In genomic region chr3:124383846-124384483, GRCh38 we compare ENCODE assay signal across 17 cellular contexts.
"Had no signal": no experiment of that assay in that cellular context is flagged by ENCODE, and none has a peak within 500 bp of the region (broad histone marks: within the 10 kb centered on the region; RNA-seq: fewer than 3 reads in every experiment).

No MANE protein-coding gene starts in this region.

- H3K27ac ChIP-seq: esophagus muscularis mucosa, left lung, neural progenitor cell, parathyroid adenoma had no signal

- FAIRE-seq: islet of Langerhans had no signal

- H3K36me3 ChIP-seq: esophagus muscularis mucosa, left lung, neural progenitor cell had no signal

- H3K9me3 ChIP-seq: esophagus muscularis mucosa, left lung had no signal

- H3K4me3 Mint-ChIP-seq: activated CD4-positive, alpha-beta memory T cell treated with anti-CD3 and anti-CD28 coated beads for 36 hours; activated naive CD8-positive, alpha-beta T cell treated with anti-CD3 and anti-CD28 coated beads, Interleukin-2, amount 10 ng/mL, durations not matched to agents 7 days and 5 days; activated T-cell treated with anti-CD3 and anti-CD28 coated beads, Interleukin-2, amount 50 U/mL, for 72 hours; dendritic cell treated with granulocyte-macrophage colony-stimulating factor and Interleukin-4, amounts not matched to agents 40 ng/mL and 50 ng/mL, for 4 days; neural progenitor cell; stimulated activated memory B cell treated with anti-CD40 and anti-IgM and Interleukin-4, amounts not matched to agents 10 μg/mL and 1 μg/mL and 100 μg/mL, for 72 hours; T-helper 2 cell treated with Interferon-gamma antibody and Interleukin-4, amounts not matched to agents 5 μg/mL and 100 μg/mL, for 36 hours; type B pancreatic cell had no signal

- H3K27me3 ChIP-seq: esophagus muscularis mucosa, left lung, neural progenitor cell had no signal

- H3K4me1 Mint-ChIP-seq: activated naive CD8-positive, alpha-beta T cell treated with anti-CD3 and anti-CD28 coated beads, Interleukin-2, amount 10 ng/mL, durations not matched to agents 7 days and 5 days; stimulated activated memory B cell treated with anti-CD40 and anti-IgM and Interleukin-4, amounts not matched to agents 10 μg/mL and 1 μg/mL and 100 μg/mL, for 72 hours had no signal

- H3K4me3 ChIP-seq: esophagus muscularis mucosa, left lung, neural progenitor cell had no signal

- H3K9me3 Mint-ChIP-seq: activated CD4-positive, alpha-beta memory T cell treated with anti-CD3 and anti-CD28 coated beads for 36 hours; activated naive CD8-positive, alpha-beta T cell treated with anti-CD3 and anti-CD28 coated beads, Interleukin-2, amount 10 ng/mL, durations not matched to agents 7 days and 5 days; activated T-cell treated with anti-CD3 and anti-CD28 coated beads, Interleukin-2, amount 50 U/mL, for 72 hours; dendritic cell treated with granulocyte-macrophage colony-stimulating factor and Interleukin-4, amounts not matched to agents 40 ng/mL and 50 ng/mL, for 4 days; neural progenitor cell; stimulated activated memory B cell treated with anti-CD40 and anti-IgM and Interleukin-4, amounts not matched to agents 10 μg/mL and 1 μg/mL and 100 μg/mL, for 72 hours; T-helper 2 cell treated with Interferon-gamma antibody and Interleukin-4, amounts not matched to agents 5 μg/mL and 100 μg/mL, for 36 hours; type B pancreatic cell had no signal

- H3K27ac Mint-ChIP-seq: activated CD4-positive, alpha-beta memory T cell treated with anti-CD3 and anti-CD28 coated beads for 36 hours; activated naive CD8-positive, alpha-beta T cell treated with anti-CD3 and anti-CD28 coated beads, Interleukin-2, amount 10 ng/mL, durations not matched to agents 7 days and 5 days; activated T-cell treated with anti-CD3 and anti-CD28 coated beads, Interleukin-2, amount 50 U/mL, for 72 hours; dendritic cell treated with granulocyte-macrophage colony-stimulating factor and Interleukin-4, amounts not matched to agents 40 ng/mL and 50 ng/mL, for 4 days; neural progenitor cell; stimulated activated memory B cell treated with anti-CD40 and anti-IgM and Interleukin-4, amounts not matched to agents 10 μg/mL and 1 μg/mL and 100 μg/mL, for 72 hours; T-helper 2 cell treated with Interferon-gamma antibody and Interleukin-4, amounts not matched to agents 5 μg/mL and 100 μg/mL, for 36 hours; type B pancreatic cell had no signal

- DNase-seq: activated CD4-positive, alpha-beta memory T cell treated with anti-CD3 and anti-CD28 coated beads for 36 hours; activated CD4-positive, CD25-positive, alpha-beta regulatory T cell treated with anti-CD3 and anti-CD28 coated beads, Interleukin-2, amount 50 U/mL, for 72 hours; activated gamma-delta T cell treated with Interleukin-2 at 50 U/mL for 16 hours; activated naive CD8-positive, alpha-beta T cell treated with anti-CD3 and anti-CD28 coated beads, Interleukin-2, amount 10 ng/mL, durations not matched to agents 7 days and 5 days; activated T-cell treated with anti-CD3 and anti-CD28 coated beads, Interleukin-2, amount 50 U/mL, for 72 hours; central memory CD4-positive, alpha-beta T cell; mesendoderm; stimulated activated CD4-positive, alpha-beta T cell treated with anti-CD3 and anti-CD28 coated beads, Interleukin-1b, Interleukin-23, amount 100 ng/mL, for 48 hours had no signal

- ATAC-seq: activated T-cell treated with anti-CD3 and anti-CD28 coated beads, Interleukin-2, amount 50 U/mL, for 72 hours; left lung; stimulated activated memory B cell treated with anti-CD40 and anti-IgM and Interleukin-4, amounts not matched to agents 10 μg/mL and 1 μg/mL and 100 μg/mL, for 72 hours had no signal

- H3K4me1 ChIP-seq: esophagus muscularis mucosa, left lung, parathyroid adenoma had no signal

- H3K36me3 Mint-ChIP-seq: activated CD4-positive, alpha-beta memory T cell treated with anti-CD3 and anti-CD28 coated beads for 36 hours; activated naive CD8-positive, alpha-beta T cell treated with anti-CD3 and anti-CD28 coated beads, Interleukin-2, amount 10 ng/mL, durations not matched to agents 7 days and 5 days; stimulated activated memory B cell treated with anti-CD40 and anti-IgM and Interleukin-4, amounts not matched to agents 10 μg/mL and 1 μg/mL and 100 μg/mL, for 72 hours had no signal
